In the genomic region with DNA sequence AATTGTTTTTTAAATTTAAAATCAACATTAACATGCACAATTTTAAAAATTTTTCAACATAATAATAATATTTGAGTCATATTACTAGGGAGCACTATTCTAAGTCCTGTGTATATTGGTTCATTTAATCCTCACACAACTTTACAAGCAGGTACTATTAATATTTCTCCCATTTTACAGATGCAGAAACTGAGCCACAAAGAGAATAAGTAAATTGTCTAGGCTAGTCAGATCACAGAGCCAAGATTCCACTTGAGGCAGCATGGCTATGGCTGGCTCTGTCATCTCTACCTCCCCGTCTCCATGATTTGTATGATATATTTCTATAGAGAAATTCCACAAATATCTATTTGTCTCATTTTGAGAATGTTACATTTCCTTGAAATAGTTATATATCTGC, we compare ENCODE assay signal across 19 cellular contexts. TPM values are rescaled to one million over a fixed set of nuclear protein-coding genes. Genes with fewer than 3 reads are reported as not detected.
DNase-seq lines count a peak whose midpoint lies in the region; ATAC-seq and TF ChIP-seq lines count a peak whose summit lies in the region.
"Had no signal": no experiment of that assay in that cellular context is flagged by ENCODE, and none has a peak within 500 bp of the region (broad histone marks: within the 10 kb centered on the region; RNA-seq: fewer than 3 reads in every experiment).

No MANE protein-coding gene starts in this region.

- in situ Hi-C loops in GM13977 (cut with MboI; ENCODE audit: low pct_unique_long_range_greater_than_20kb, low sequenced_read_pairs, unreplicated experiment): no loop called here

- intact Hi-C loops in stomach (cut with DNase I; ENCODE audit: low total_unique reads): no loop called here

- no peak for TF ChIP-seq EP300 in stomach (IDR thresholded peaks at IDR 0.05)

- no peak for ATAC-seq in activated T-cell treated with anti-CD3 and anti-CD28 coated beads, Interleukin-2, amount 50 U/mL, for 72 hours (replicated peaks in 1 of 2)

- H3K27me3 ChIP-seq in liver (ENCODE audit: control insufficient read depth in 4 of 4, insufficient read depth in 4 of 4, low read length in 3 of 4): no peaks in the 10 kb centered on the region
- H3K27me3 ChIP-seq in stomach: no peaks in the 10 kb centered on the region
- H3K27me3 ChIP-seq: MG63, Peyer's patch had no signal

- no peak for TF ChIP-seq RAD21 in liver (IDR thresholded peaks at IDR 0.05)

- no peak for TF ChIP-seq POLR2A in stomach (IDR thresholded peaks at IDR 0.05)

- H3K27me3 Mint-ChIP-seq in activated T-cell treated with anti-CD3 and anti-CD28 coated beads, Interleukin-2, amount 50 U/mL, for 72 hours (ENCODE audit: low read depth): no peaks in the 10 kb centered on the region
- H3K27me3 Mint-ChIP-seq: CD4-positive, CD25-positive, alpha-beta regulatory T cell had no signal

- peaks cover 68% of the 10 kb centered on the region for H3K36me3 ChIP-seq in SK-N-MC (ENCODE audit: insufficient read depth, low read length)
- H3K36me3 ChIP-seq in liver (ENCODE audit: control insufficient read depth in 4 of 4, insufficient read depth in 3 of 4, low read depth in 1 of 4, low read length in 3 of 4): peaks cover 0 to 5% (median 2%) of the 10 kb centered on the region in 4 donors
- peaks cover 0 to 22% (median 16%) of the 10 kb centered on the region in 4 donors for H3K36me3 ChIP-seq in stomach

- peaks cover 41% of the 10 kb centered on the region for H3K4me1 Mint-ChIP-seq in activated T-cell treated with anti-CD3 and anti-CD28 coated beads, Interleukin-2, amount 50 U/mL, for 72 hours (ENCODE audit: low read depth)

- WGBS in liver: 57% methylated on average over 1 of the region's 1 CpG
- 76 to 90% (median 89%) methylated on average over 1 of the region's 1 CpG for WGBS in stomach, 5 donors

- peak overlapping the region; percentile 87 for H3K27ac Mint-ChIP-seq in activated T-cell treated with anti-CD3 and anti-CD28 coated beads, Interleukin-2, amount 50 U/mL, for 72 hours

- no peaks in the 10 kb centered on the region for H3K9me3 Mint-ChIP-seq in activated T-cell treated with anti-CD3 and anti-CD28 coated beads, Interleukin-2, amount 50 U/mL, for 72 hours
- H3K9me3 Mint-ChIP-seq: CD4-positive, CD25-positive, alpha-beta regulatory T cell; HFFc6 had no signal

- H3K9me3 ChIP-seq in SK-N-MC (ENCODE audit: low read depth, low read length) (no peaks in the 10 kb centered on the region), liver (ENCODE audit: control insufficient read depth in 4 of 4, low read length in 3 of 4) (no peaks in the 10 kb centered on the region), stomach (no peaks in the 10 kb centered on the region)
- H3K9me3 ChIP-seq: MG63, Peyer's patch had no signal

- H3K4me1 ChIP-seq in liver (ENCODE audit: control insufficient read depth in 4 of 4, insufficient read depth in 4 of 4, low read length in 3 of 4): peaks cover 10 to 55% (median 44%) of the 10 kb centered on the region in 4 donors
- peaks cover 69 to 98% (median 85%) of the 10 kb centered on the region in 4 donors for H3K4me1 ChIP-seq in stomach

- DNase-seq in activated T-cell treated with anti-CD3 and anti-CD28 coated beads, Interleukin-2, amount 50 U/mL, for 72 hours: no peak
- no peak for DNase-seq in activated T-cell treated with anti-CD3 and anti-CD28 coated beads for 4 hours
- DNase-seq in SK-N-MC (ENCODE audit: low read depth, low spot score): no peak
- no peak for DNase-seq in stomach
- DNase-seq in GM13977 (ENCODE audit: low spot score): no peak
- DNase-seq in cerebellum (ENCODE audit: low spot score): no peak
- no peak for DNase-seq in activated CD4-positive, CD25-positive, alpha-beta regulatory T cell (lab: John Stamatoyannopoulos, UW)
- DNase-seq: CD4-positive, CD25-positive, alpha-beta regulatory T cell; DND-41; HFFc6; MG63; NCI-H1105; NCI-H187; NCI-H446 treated with DMSO at 0.1 percent for 48 hours; NCI-H748 treated with DMSO at 0.1 percent for 48 hours; Peyer's patch; SHP77 had no signal

- 0 out of 2 replicates have a peak overlapping the region, but pooled peaks have one; percentile 2 for H3K27ac ChIP-seq in SK-N-MC
- peak overlapping the region; percentile 71 to 77 for H3K27ac ChIP-seq in liver (ENCODE audit: low read depth in 1 of 2, low read length in 2 of 2)
- H3K27ac ChIP-seq in stomach: peak overlapping the region; percentile 61 to 82 (median 72)
- H3K27ac ChIP-seq: KMS-11, Peyer's patch had no signal

- TF ChIP-seq CTCF in liver (IDR thresholded peaks at IDR 0.05; ENCODE audit: low read depth, low read length, missing input control): no peak
- no peak for TF ChIP-seq CTCF in stomach (IDR thresholded peaks at IDR 0.05)
- TF ChIP-seq CTCF in GM13977 (IDR thresholded peaks at IDR 0.05; ENCODE audit: extremely low read depth, insufficient read depth, missing control alignments): no peak

- no peak overlapping the region for H3K4me3 Mint-ChIP-seq in activated T-cell treated with anti-CD3 and anti-CD28 coated beads, Interleukin-2, amount 50 U/mL, for 72 hours
- H3K4me3 Mint-ChIP-seq: HFFc6 had no signal

- H3K4me3 ChIP-seq in SK-N-MC (no peak overlapping the region), liver (ENCODE audit: low read depth in 1 of 3, low read length in 3 of 3) (peak overlapping the region in 1 of 3 donors; percentile 20), stomach (no peak overlapping the region)
- H3K4me3 ChIP-seq: MG63, Peyer's patch had no signal

- H3K36me3 Mint-ChIP-seq in activated T-cell treated with anti-CD3 and anti-CD28 coated beads, Interleukin-2, amount 50 U/mL, for 72 hours (ENCODE audit: insufficient read depth in 2 of 2): peaks cover 0 to 10% of the 10 kb centered on the region in 2 donors

- no peak overlapping the region for H3K9ac ChIP-seq in SK-N-MC (ENCODE audit: insufficient read length)
- no peak overlapping the region for H3K9ac ChIP-seq in liver (ENCODE audit: low read depth in 1 of 2, low read length in 2 of 2)
- H3K9ac ChIP-seq: KMS-11 had no signal

TF ChIP-seq in liver, 16 proteins besides CTCF, POLR2A, EP300 and RAD21:
- no peak for TF ChIP-seq JUND (IDR thresholded peaks at IDR 0.05)
- TF ChIP-seq FOXA1 (IDR thresholded peaks at IDR 0.05): no peak
- no peak for TF ChIP-seq NR2F2 (IDR thresholded peaks at IDR 0.05)
- TF ChIP-seq SP1 (IDR thresholded peaks at IDR 0.05): no peak
- no peak for TF ChIP-seq TAF1 (conservative IDR thresholded peaks at IDR 0.05)
- TF ChIP-seq GABPA (IDR thresholded peaks at IDR 0.05 in 1 of 2, conservative IDR thresholded peaks at IDR 0.05 in 1 of 2): no peak
- TF ChIP-seq HNF4G (IDR thresholded peaks at IDR 0.05): no peak
- TF ChIP-seq, protein P1, sequence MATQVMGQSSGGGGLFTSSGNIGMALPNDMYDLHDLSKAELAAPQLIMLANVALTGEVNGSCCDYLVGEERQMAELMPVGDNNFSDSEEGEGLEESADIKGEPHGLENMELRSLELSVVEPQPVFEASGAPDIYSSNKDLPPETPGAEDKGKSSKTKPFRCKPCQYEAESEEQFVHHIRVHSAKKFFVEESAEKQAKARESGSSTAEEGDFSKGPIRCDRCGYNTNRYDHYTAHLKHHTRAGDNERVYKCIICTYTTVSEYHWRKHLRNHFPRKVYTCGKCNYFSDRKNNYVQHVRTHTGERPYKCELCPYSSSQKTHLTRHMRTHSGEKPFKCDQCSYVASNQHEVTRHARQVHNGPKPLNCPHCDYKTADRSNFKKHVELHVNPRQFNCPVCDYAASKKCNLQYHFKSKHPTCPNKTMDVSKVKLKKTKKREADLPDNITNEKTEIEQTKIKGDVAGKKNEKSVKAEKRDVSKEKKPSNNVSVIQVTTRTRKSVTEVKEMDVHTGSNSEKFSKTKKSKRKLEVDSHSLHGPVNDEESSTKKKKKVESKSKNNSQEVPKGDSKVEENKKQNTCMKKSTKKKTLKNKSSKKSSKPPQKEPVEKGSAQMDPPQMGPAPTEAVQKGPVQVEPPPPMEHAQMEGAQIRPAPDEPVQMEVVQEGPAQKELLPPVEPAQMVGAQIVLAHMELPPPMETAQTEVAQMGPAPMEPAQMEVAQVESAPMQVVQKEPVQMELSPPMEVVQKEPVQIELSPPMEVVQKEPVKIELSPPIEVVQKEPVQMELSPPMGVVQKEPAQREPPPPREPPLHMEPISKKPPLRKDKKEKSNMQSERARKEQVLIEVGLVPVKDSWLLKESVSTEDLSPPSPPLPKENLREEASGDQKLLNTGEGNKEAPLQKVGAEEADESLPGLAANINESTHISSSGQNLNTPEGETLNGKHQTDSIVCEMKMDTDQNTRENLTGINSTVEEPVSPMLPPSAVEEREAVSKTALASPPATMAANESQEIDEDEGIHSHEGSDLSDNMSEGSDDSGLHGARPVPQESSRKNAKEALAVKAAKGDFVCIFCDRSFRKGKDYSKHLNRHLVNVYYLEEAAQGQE (IDR thresholded peaks at IDR 0.05): no peak
- TF ChIP-seq HNF4A (conservative IDR thresholded peaks at IDR 0.05): no peak
- TF ChIP-seq, protein P2, sequence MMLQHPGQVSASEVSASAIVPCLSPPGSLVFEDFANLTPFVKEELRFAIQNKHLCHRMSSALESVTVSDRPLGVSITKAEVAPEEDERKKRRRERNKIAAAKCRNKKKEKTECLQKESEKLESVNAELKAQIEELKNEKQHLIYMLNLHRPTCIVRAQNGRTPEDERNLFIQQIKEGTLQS (IDR thresholded peaks at IDR 0.05): no peak
- no peak for TF ChIP-seq EGR1 (IDR thresholded peaks at IDR 0.05; ENCODE audit: low read depth in 2 of 2)
- no peak for TF ChIP-seq RXRA (IDR thresholded peaks at IDR 0.05)
- TF ChIP-seq, protein P3, sequence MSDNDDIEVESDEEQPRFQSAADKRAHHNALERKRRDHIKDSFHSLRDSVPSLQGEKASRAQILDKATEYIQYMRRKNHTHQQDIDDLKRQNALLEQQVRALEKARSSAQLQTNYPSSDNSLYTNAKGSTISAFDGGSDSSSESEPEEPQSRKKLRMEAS (IDR thresholded peaks at IDR 0.05): no peak

RNA-seq across cellular contexts. Expression of a gene that starts 15.1 kb away (rescaled TPM):
- 10 to 100 TPM; 37.8 to 44.0 TPM for total RNA-seq in activated T-cell treated with anti-CD3 and anti-CD28 coated beads, Interleukin-2, amount 50 U/mL, for 72 hours
- total RNA-seq in liver (10 to 100 TPM; 20.6 to 33.0 TPM), stomach (100 to 1,000 TPM in 1 of 5 donors, 10 to 100 TPM in 3, 1 to 10 TPM in 1; 7.5 to 119 (median 34.5) TPM), cerebellum (110 TPM)
- polyA plus RNA-seq in liver (1 to 10 TPM; 6.0 to 9.1 TPM), stomach (10 to 100 TPM in 1 of 3 donors, 1 to 10 TPM in 2; 4.4 to 10.6 (median 4.9) TPM)

Comparison
In these comparisons a context has a peak if more than half of its experiments do, and no peak if none do; other contexts are left out.
1. H3K27ac ChIP-seq: peak in every context shown above with its lines; median percentile 74 in liver; 72 in stomach; 2 in SK-N-MC.